In genomic region chr21:41605178-41605933, GRCh38 we compare ENCODE assay signal across 1 cellular context.
A peak's percentile ranks its signal among the peaks of the same experiment; 100 is the strongest.
TF ChIP-seq lines count a peak whose summit lies in the region.

No MANE protein-coding gene starts in this region.

TF ChIP-seq in HepG2, 621 proteins besides CTCF, POLR2A, EP300 and RAD21 (continued from another document and continues in another):
- peak; percentile 70; the same call in 1 of the 2 replicates for TF ChIP-seq ZNF670 (CRISPR knock-in tag; IDR thresholded peaks at IDR 0.05; ENCODE audit: borderline replicate concordance)
- TF ChIP-seq TRIM24 (CRISPR knock-in tag; IDR thresholded peaks at IDR 0.05), result peak; percentile 37; the same call in 1 of the 2 replicates
- no peak for TF ChIP-seq ATAD3A (CRISPR knock-in tag; IDR thresholded peaks at IDR 0.05)
- 0 out of 2 replicates have a peak, but pooled peaks have one; percentile 63 for TF ChIP-seq ZNF354B (CRISPR knock-in tag; IDR thresholded peaks at IDR 0.05)
- peak; percentile 45 for TF ChIP-seq TEAD3 (CRISPR knock-in tag; optimal IDR thresholded peaks at IDR 0.05; ENCODE audit: borderline replicate concordance)
- TF ChIP-seq ZNF570 (CRISPR knock-in tag; IDR thresholded peaks at IDR 0.05; ENCODE audit: borderline replicate concordance), result 0 out of 2 replicates have a peak, but pooled peaks have one; percentile 44
- TF ChIP-seq ZBTB43 (CRISPR knock-in tag; conservative IDR thresholded peaks at IDR 0.05), result no peak
- no peak for TF ChIP-seq FLYWCH1 (CRISPR knock-in tag; IDR thresholded peaks at IDR 0.05)
- TF ChIP-seq ZNF556 (CRISPR knock-in tag; IDR thresholded peaks at IDR 0.05; ENCODE audit: borderline replicate concordance), result peak; percentile 89
- no peak for TF ChIP-seq ARNTL (CRISPR knock-in tag; IDR thresholded peaks at IDR 0.05)
- TF ChIP-seq MIER2 (CRISPR knock-in tag; IDR thresholded peaks at IDR 0.05), result no peak
- TF ChIP-seq CCDC6 (CRISPR knock-in tag; IDR thresholded peaks at IDR 0.05), result 0 out of 2 replicates have a peak, but pooled peaks have one; percentile 42
- TF ChIP-seq PREB (CRISPR knock-in tag; IDR thresholded peaks at IDR 0.05), result no peak
- TF ChIP-seq ZHX1 (CRISPR knock-in tag; IDR thresholded peaks at IDR 0.05; ENCODE audit: low read depth), result peak; percentile 14; the same call in 1 of the 2 replicates
- TF ChIP-seq ZFY (CRISPR knock-in tag; IDR thresholded peaks at IDR 0.05), result peak; percentile 67
- peak; percentile 76; the same call in 1 of the 2 replicates for TF ChIP-seq HOXA3 (CRISPR knock-in tag; IDR thresholded peaks at IDR 0.05)
- TF ChIP-seq ZNF674 (CRISPR knock-in tag; IDR thresholded peaks at IDR 0.05; ENCODE audit: low read depth), result no peak
- no peak for TF ChIP-seq SOX13 (IDR thresholded peaks at IDR 0.05)
- TF ChIP-seq SOX13 (CRISPR knock-in tag; conservative IDR thresholded peaks at IDR 0.05 in 1 of 2, IDR thresholded peaks at IDR 0.05 in 1 of 2), result peak in 1 of 2 experiments; percentile 78; a peak in 2 of 4 replicates
- no peak for TF ChIP-seq ZFP41 (CRISPR knock-in tag; IDR thresholded peaks at IDR 0.05; ENCODE audit: borderline replicate concordance)
- no peak for TF ChIP-seq DZIP1 (CRISPR knock-in tag; IDR thresholded peaks at IDR 0.05)
- TF ChIP-seq EZH2 (conservative IDR thresholded peaks at IDR 0.05; ENCODE audit: low read depth, low read length), result no peak
- peak; percentile 49 for TF ChIP-seq TCF7 (IDR thresholded peaks at IDR 0.05; ENCODE audit: low read depth)
- TF ChIP-seq ZHX2 (IDR thresholded peaks at IDR 0.05; ENCODE audit: low read depth), result no peak
- no peak for TF ChIP-seq ZHX2 (CRISPR knock-in tag; IDR thresholded peaks at IDR 0.05; ENCODE audit: borderline replicate concordance)
- peak; percentile 40; the same call in 1 of the 2 replicates for TF ChIP-seq RARA (CRISPR knock-in tag; IDR thresholded peaks at IDR 0.05)
- peak; percentile 62; the same call in 1 of the 2 replicates for TF ChIP-seq KDM3A (CRISPR knock-in tag; IDR thresholded peaks at IDR 0.05; ENCODE audit: low read depth)
- TF ChIP-seq ZBTB2 (CRISPR knock-in tag; IDR thresholded peaks at IDR 0.05; ENCODE audit: low read depth), result no peak
- TF ChIP-seq ZBTB39 (CRISPR knock-in tag; IDR thresholded peaks at IDR 0.05), result 0 out of 2 replicates have a peak, but pooled peaks have one; percentile 24
- no peak for TF ChIP-seq ZNF7 (CRISPR knock-in tag; IDR thresholded peaks at IDR 0.05)
- no peak for TF ChIP-seq ZNF432 (CRISPR knock-in tag; IDR thresholded peaks at IDR 0.05; ENCODE audit: borderline replicate concordance)
- peak; percentile 55; the same call in 1 of the 2 replicates for TF ChIP-seq ZNF747 (CRISPR knock-in tag; IDR thresholded peaks at IDR 0.05; ENCODE audit: borderline replicate concordance)
- no peak for TF ChIP-seq GZF1 (CRISPR knock-in tag; IDR thresholded peaks at IDR 0.05)
- TF ChIP-seq ZNF547 (CRISPR knock-in tag; IDR thresholded peaks at IDR 0.05), result no peak
